In genomic region chr6:120355822-120356221, GRCh38 we compare ENCODE assay signal across 30 cellular contexts.
DNase-seq lines count a peak whose midpoint lies in the region; ATAC-seq and TF ChIP-seq lines count a peak whose summit lies in the region.
"Had no signal": no experiment of that assay in that cellular context is flagged by ENCODE, and none has a peak within 500 bp of the region (broad histone marks: within the 10 kb centered on the region; RNA-seq: fewer than 3 reads in every experiment).

No MANE protein-coding gene starts in this region.

- ATAC-seq in GM18861 (IDR thresholded peaks at IDR 0.05; ENCODE audit: unreplicated experiment): no peak
- ATAC-seq: activated CD4-positive, alpha-beta T cell treated with anti-CD3 and anti-CD28 coated beads for 36 hours; activated CD8-positive, alpha-beta T cell treated with anti-CD3 and anti-CD28 coated beads, Interleukin-2, amount 10 ng/mL, durations not matched to agents 7 days and 5 days; foreskin keratinocyte; HepG2; natural killer cell treated with Interleukin-12 subunit alpha and Interleukin-12 subunit beta and Interleukin-15 and Interleukin-18, amount 100 ng/mL, for 72 hours; PC-3; stimulated activated memory B cell treated with anti-CD40 and anti-IgM and Interleukin-4, amounts not matched to agents 10 μg/mL and 1 μg/mL and 100 μg/mL, for 72 hours had no signal

- no peak overlapping the region for H2BK5ac ChIP-seq in neuronal stem cell (ENCODE audit: low read length)

- no peak overlapping the region for H3K4ac ChIP-seq in neuronal stem cell (ENCODE audit: low read length)

- intact Hi-C loops in adrenal gland (cut with DNase I) (no loop called here), lower leg skin (cut with DNase I; ENCODE audit: low total_unique reads) (no loop called here)

- H2AFZ ChIP-seq in neuronal stem cell (ENCODE audit: low read length): no peak overlapping the region

- H2BK120ac ChIP-seq in neuronal stem cell (ENCODE audit: low read depth, low read length): no peak overlapping the region

- DNase-seq in HCEC 1CT (peak; percentile 2), adrenal gland (peak; percentile 29 to 72 (median 51)), epithelial cell of prostate (ENCODE audit: low read depth, low spot score) (no peak), non-pigmented ciliary epithelial cell (ENCODE audit: low read depth) (peak; percentile 8), neuronal stem cell (ENCODE audit: low spot score) (no peak), lower leg skin (ENCODE audit: low spot score in 2 of 2) (no peak)
- DNase-seq in stimulated activated CD4-positive, alpha-beta T cell treated with anti-CD3 and anti-CD28 coated beads, Interleukin-12 subunit alpha, Interleukin-12 subunit beta, amount 100 ng/mL, for 4 hours: no peak
- DNase-seq: activated CD4-positive, alpha-beta T cell treated with anti-CD3 and anti-CD28 coated beads for 36 hours; activated CD8-positive, alpha-beta T cell treated with anti-CD3 and anti-CD28 coated beads, Interleukin-2, amount 10 ng/mL, durations not matched to agents 7 days and 5 days; aorta; Caco-2; cerebellar nuclear complex; DMS53; foreskin keratinocyte; H9; heart right ventricle; NCI-H1436; NCI-H2081 treated with DMSO at 0.1 percent for 48 hours; NCI-H2227 treated with DMSO at 0.1 percent for 48 hours; NCI-H526 treated with DMSO at 0.1 percent for 48 hours; PC-3; SIG-M5; substantia nigra; T-helper 9 cell; trophoblast cell had no signal

- H3K4me1 ChIP-seq in adrenal gland (replicated peaks in 1 of 2) (peaks cover 0 to 8% of the 10 kb centered on the region in 2 donors), neuronal stem cell (ENCODE audit: control insufficient read depth in 2 of 2, insufficient read depth in 1 of 2, low read depth in 1 of 2, low read length in 2 of 2) (no peaks in the 10 kb centered on the region)
- H3K4me1 ChIP-seq: Caco-2 had no signal

- H3K4me3 ChIP-seq in adrenal gland (no peak overlapping the region), neuronal stem cell (ENCODE audit: low read length in 2 of 2) (no peak overlapping the region), lower leg skin (ENCODE audit: low read depth, poor library complexity, severe bottlenecking) (no peak overlapping the region)
- H3K4me3 ChIP-seq: heart right ventricle had no signal

- H3K79me1 ChIP-seq in neuronal stem cell (ENCODE audit: low read depth, low read length): no peaks in the 10 kb centered on the region

- no peak overlapping the region for H2AK5ac ChIP-seq in neuronal stem cell (ENCODE audit: low read depth, low read length)

- TF ChIP-seq POLR2A in adrenal gland (IDR thresholded peaks at IDR 0.05): no peak
- TF ChIP-seq POLR2A in lower leg skin (IDR thresholded peaks at IDR 0.05): no peak

- H3K4me2 ChIP-seq in neuronal stem cell (ENCODE audit: insufficient read depth, low read length, poor library complexity, severe bottlenecking): no peak overlapping the region

- H4K8ac ChIP-seq in neuronal stem cell (ENCODE audit: low read depth, low read length): no peak overlapping the region

- H2BK12ac ChIP-seq in neuronal stem cell (ENCODE audit: low read length): no peak overlapping the region

- no peak overlapping the region for H3K14ac ChIP-seq in neuronal stem cell (ENCODE audit: low read length)

- H3K27me3 ChIP-seq in adrenal gland (no peaks in the 10 kb centered on the region), neuronal stem cell (ENCODE audit: control insufficient read depth in 3 of 3, insufficient read depth in 3 of 3, low read depth in 1 of 3, low read length in 3 of 3) (no peaks in the 10 kb centered on the region)
- H3K27me3 ChIP-seq: foreskin keratinocyte, heart right ventricle had no signal

- TF ChIP-seq CTCF in adrenal gland (IDR thresholded peaks at IDR 0.05) (no peak), lower leg skin (IDR thresholded peaks at IDR 0.05) (no peak)

- H3K23ac ChIP-seq in neuronal stem cell (ENCODE audit: low read depth, low read length, poor library complexity): no peak overlapping the region

- H3K36me3 ChIP-seq in adrenal gland (replicated peaks in 1 of 2) (no peaks in the 10 kb centered on the region), neuronal stem cell (replicated peaks in 1 of 2; ENCODE audit: control insufficient read depth in 2 of 2, insufficient read depth in 2 of 2, low read length in 2 of 2) (no peaks in the 10 kb centered on the region)
- H3K36me3 ChIP-seq: heart right ventricle had no signal

- WGBS in adrenal gland, 4 donors: 17 to 33% (median 24%) methylated on average over 1 of the region's 1 CpG
- no CpG with 5 or more reads among the region's 1 CpG for WGBS in neuronal stem cell (ENCODE audit: extremely low coverage in 2 of 2, insufficient read length in 2 of 2, insufficient replicate concordance in 1 of 2), 2 donors
- 43 to 56% methylated on average over 1 of the region's 1 CpG for WGBS in lower leg skin, 2 donors

- H3K9me3 ChIP-seq in adrenal gland (replicated peaks in 1 of 3) (peaks cover 0 to 4% (median 0%) of the 10 kb centered on the region in 3 donors), neuronal stem cell (replicated peaks in 1 of 2; ENCODE audit: control insufficient read depth in 2 of 2, insufficient read depth in 1 of 2, low read depth in 1 of 2, low read length in 2 of 2) (no peaks in the 10 kb centered on the region)
- H3K9me3 ChIP-seq: Caco-2 had no signal

- H3K27ac ChIP-seq in adrenal gland (no peak overlapping the region), epithelial cell of prostate (peak overlapping the region; percentile 87), neuronal stem cell (replicated peaks; ENCODE audit: low read length) (no peak overlapping the region)
- H3K27ac ChIP-seq: foreskin keratinocyte, heart right ventricle, VCaP had no signal

- H3K9ac ChIP-seq in neuronal stem cell (ENCODE audit: low read depth, low read length, poor library complexity): no peak overlapping the region

- no peak overlapping the region for H4K91ac ChIP-seq in neuronal stem cell (ENCODE audit: low read depth, low read length, poor library complexity)

- no peak overlapping the region for H2BK15ac ChIP-seq in neuronal stem cell (ENCODE audit: low read length)

- H3K18ac ChIP-seq in neuronal stem cell (ENCODE audit: low read length): no peak overlapping the region

Comparison
In these comparisons a context has a peak if more than half of its experiments do, and no peak if none do; other contexts are left out.
1. DNase-seq: peak in HCEC 1CT (single experiment), adrenal gland (7 of 7) and non-pigmented ciliary epithelial cell (single experiment); none in epithelial cell of prostate (single experiment), stimulated activated CD4-positive, alpha-beta T cell treated with anti-CD3 and anti-CD28 coated beads, Interleukin-12 subunit alpha, Interleukin-12 subunit beta, amount 100 ng/mL, for 4 hours (single experiment), neuronal stem cell (single experiment) and lower leg skin (0 of 2).